Comparison of ENCODE assay signal across 1 cellular context in genomic region chr1:109802136-109802900, GRCh38.
TF ChIP-seq lines count a peak whose summit lies in the region.

No MANE protein-coding gene starts in this region.

TF ChIP-seq in HepG2, 621 proteins besides CTCF, POLR2A, EP300 and RAD21 (continued from another document):
- TF ChIP-seq STAT6 (CRISPR knock-in tag; IDR thresholded peaks at IDR 0.05; ENCODE audit: borderline replicate concordance) (no peak), SOX13 (IDR thresholded peaks at IDR 0.05) (no peak), SOX13 (CRISPR knock-in tag; conservative IDR thresholded peaks at IDR 0.05 in 1 of 2, IDR thresholded peaks at IDR 0.05 in 1 of 2) (no peak), E2F2 (CRISPR knock-in tag; IDR thresholded peaks at IDR 0.05; ENCODE audit: borderline replicate concordance) (no peak), PLSCR1 (CRISPR knock-in tag; IDR thresholded peaks at IDR 0.05; ENCODE audit: borderline replicate concordance) (no peak)
